In genomic region chr2:72147303-72147970, GRCh38 we compare ENCODE assay signal across 2 cellular contexts.
TF ChIP-seq lines count a peak whose summit lies in the region.

A gene with protein sequence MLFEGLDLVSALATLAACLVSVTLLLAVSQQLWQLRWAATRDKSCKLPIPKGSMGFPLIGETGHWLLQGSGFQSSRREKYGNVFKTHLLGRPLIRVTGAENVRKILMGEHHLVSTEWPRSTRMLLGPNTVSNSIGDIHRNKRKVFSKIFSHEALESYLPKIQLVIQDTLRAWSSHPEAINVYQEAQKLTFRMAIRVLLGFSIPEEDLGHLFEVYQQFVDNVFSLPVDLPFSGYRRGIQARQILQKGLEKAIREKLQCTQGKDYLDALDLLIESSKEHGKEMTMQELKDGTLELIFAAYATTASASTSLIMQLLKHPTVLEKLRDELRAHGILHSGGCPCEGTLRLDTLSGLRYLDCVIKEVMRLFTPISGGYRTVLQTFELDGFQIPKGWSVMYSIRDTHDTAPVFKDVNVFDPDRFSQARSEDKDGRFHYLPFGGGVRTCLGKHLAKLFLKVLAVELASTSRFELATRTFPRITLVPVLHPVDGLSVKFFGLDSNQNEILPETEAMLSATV (minus strand): TSS chr2:72147862. CDS start chr2:72147834, 28 bp downstream.

TF ChIP-seq in A549, 52 proteins besides CTCF, POLR2A, EP300 and RAD21:
- peak; percentile 62 for TF ChIP-seq MAX (IDR thresholded peaks at IDR 0.05)
- 0 out of 2 replicates have a peak, but pooled peaks have one; percentile 41 for TF ChIP-seq E2F6 (IDR thresholded peaks at IDR 0.05; ENCODE audit: borderline replicate concordance, low read depth)
- no peak for TF ChIP-seq BHLHE40 (IDR thresholded peaks at IDR 0.05; ENCODE audit: low read depth, low read length)

TF ChIP-seq in GM12878, 131 proteins besides CTCF, POLR2A, EP300 and RAD21 (continued from another document):
- TF ChIP-seq NFYA (IDR thresholded peaks at IDR 0.05; ENCODE audit: borderline replicate concordance, low read depth, low read length) = no peak
